Comparison of ENCODE assay signal across 7 cellular contexts in the genomic region with DNA sequence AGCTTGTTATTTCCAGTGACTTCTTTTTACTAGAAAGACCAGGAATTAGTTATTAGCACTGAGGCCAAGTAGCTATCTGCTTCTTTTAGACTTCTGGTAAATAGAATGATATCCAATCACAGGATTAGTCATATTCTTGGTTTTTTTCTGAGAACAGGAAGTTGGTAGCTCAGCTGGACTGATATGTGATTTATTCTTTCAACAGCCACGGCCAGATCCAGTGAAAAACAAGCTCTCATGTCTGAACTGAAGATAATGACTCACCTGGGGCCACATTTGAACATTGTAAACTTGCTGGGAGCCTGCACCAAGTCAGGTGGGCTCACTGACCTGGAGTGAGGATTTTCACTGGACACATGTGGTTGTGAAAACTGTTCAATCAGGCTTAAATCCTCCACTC. TPM values are rescaled to one million over a fixed set of nuclear protein-coding genes. Genes with fewer than 3 reads are reported as not detected.
DNase-seq lines count a peak whose midpoint lies in the region; ATAC-seq and TF ChIP-seq lines count a peak whose summit lies in the region.

No MANE protein-coding gene starts in this region.

- no peaks in the 10 kb centered on the region for H3K27me3 ChIP-seq in lower lobe of right lung (ENCODE audit: low read depth)

- H3K4me1 Mint-ChIP-seq in osteocyte (ENCODE audit: unreplicated experiment) = peaks cover 59% of the 10 kb centered on the region

- no peak overlapping the region for H3K27ac ChIP-seq in lower lobe of right lung

- H3K36me3 Mint-ChIP-seq in osteocyte (ENCODE audit: unreplicated experiment) = peaks cover 86% of the 10 kb centered on the region

- TF ChIP-seq CTCF in astrocyte of the cerebellum (IDR thresholded peaks at IDR 0.05; ENCODE audit: low read depth, low read length, missing control alignments) = no peak
- no peak for TF ChIP-seq CTCF in osteocyte (IDR thresholded peaks at IDR 0.05)
- no peak for TF ChIP-seq CTCF in lower lobe of right lung (IDR thresholded peaks at IDR 0.05)

- peak; percentile 13 for DNase-seq in GM19240 (ENCODE audit: insufficient read length, low spot score)
- DNase-seq in astrocyte of the cerebellum (ENCODE audit: low read depth) = peak; percentile 34
- no peak for DNase-seq in osteocyte (ENCODE audit: extremely low spot score, unreplicated experiment)
- DNase-seq in retina = no peak
- no peak for DNase-seq in lower lobe of right lung
- no peak for DNase-seq in NCI-H2171 treated with DMSO at 0.1 percent for 48 hours (lab: John Stamatoyannopoulos, UW)

- H3K27me3 Mint-ChIP-seq in osteocyte (ENCODE audit: unreplicated experiment) = no peaks in the 10 kb centered on the region

- intact Hi-C loops in lower lobe of right lung (cut with DNase I) = no loop called here

- H3K4me3 ChIP-seq in astrocyte of the cerebellum (ENCODE audit: low read depth, low read length) (no peak overlapping the region), lower lobe of right lung (no peak overlapping the region)

- in situ Hi-C loops in astrocyte of the cerebellum (cut with HindIII; ENCODE audit: low sequenced_read_pairs) = no loop called here

- H3K27ac Mint-ChIP-seq in osteocyte (ENCODE audit: unreplicated experiment) = peak overlapping the region; percentile 81

- no peak overlapping the region for H3K4me3 Mint-ChIP-seq in osteocyte (ENCODE audit: unreplicated experiment)

- H3K36me3 ChIP-seq in lower lobe of right lung = peaks cover 6% of the 10 kb centered on the region

- no peaks in the 10 kb centered on the region for H3K9me3 Mint-ChIP-seq in osteocyte (ENCODE audit: unreplicated experiment)

- ATAC-seq in HG03103 (IDR thresholded peaks at IDR 0.05; ENCODE audit: low read depth, unreplicated experiment) (peak; percentile 72), lower lobe of right lung (no peak)

- peaks cover 40% of the 10 kb centered on the region for H3K4me1 ChIP-seq in lower lobe of right lung

- H3K9me3 ChIP-seq in lower lobe of right lung = peaks cover under 1% of the 10 kb centered on the region

RNA-seq across cellular contexts. Expression of gene PDGFRA, which starts 48.6 kb away (rescaled TPM):
- total RNA-seq in osteocyte (214 and 232 TPM in 2 replicates), lower lobe of right lung (69.5 TPM)

Comparison
In these comparisons a context has a peak if more than half of its experiments do, and no peak if none do; other contexts are left out.
1. DNase-seq: peak in GM19240 (single experiment) and astrocyte of the cerebellum (single experiment); none in osteocyte (single experiment), retina (single experiment), lower lobe of right lung (single experiment) and NCI-H2171 treated with DMSO at 0.1 percent for 48 hours (single experiment).